8 cellular contexts compared by ENCODE assay signal in the genomic region with DNA sequence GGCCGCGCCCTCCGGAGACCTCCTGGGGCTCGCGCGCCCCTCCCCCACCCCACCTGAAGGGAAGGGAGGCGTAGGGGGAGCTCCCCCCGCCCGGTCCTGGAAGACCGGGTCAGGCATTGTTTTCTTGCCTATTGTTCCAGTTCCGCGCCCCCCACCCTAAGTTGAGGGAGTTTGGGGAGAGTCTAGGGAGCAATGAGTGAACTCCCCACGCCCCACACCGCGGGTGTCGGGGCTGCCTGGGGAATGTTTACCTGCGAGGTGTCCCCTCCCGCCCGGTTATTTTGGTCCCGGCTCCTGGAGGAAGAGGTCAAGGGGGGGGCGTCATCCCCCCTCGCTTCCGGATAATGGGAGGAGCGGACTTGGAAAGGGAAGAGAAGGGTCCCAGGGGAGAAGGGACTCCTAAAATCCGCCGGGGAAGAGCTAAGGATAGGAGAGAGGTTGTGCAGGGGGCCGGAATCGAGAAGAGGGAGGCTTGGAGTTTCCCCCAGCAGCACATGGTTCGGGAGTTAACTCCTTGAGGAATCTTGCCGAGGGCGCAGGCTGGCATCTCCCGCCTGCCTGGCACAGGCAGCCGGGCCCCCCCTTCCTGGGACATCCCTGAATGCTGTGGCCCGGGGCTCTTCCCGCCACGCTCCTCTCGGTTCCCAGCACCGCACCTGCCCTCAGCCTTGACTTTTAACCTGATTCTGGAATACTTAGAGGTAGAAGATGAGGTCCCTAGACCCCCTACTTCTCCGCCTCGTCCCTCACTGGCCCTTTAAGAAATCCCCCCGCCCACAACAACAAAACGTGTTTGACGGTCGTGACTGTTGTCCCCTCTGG. TPM values are rescaled to one million over a fixed set of nuclear protein-coding genes. Genes with fewer than 3 reads are reported as not detected.
A peak's percentile ranks its signal among the peaks of the same experiment; 100 is the strongest.
DNase-seq lines count a peak whose midpoint lies in the region; ATAC-seq lines count a peak whose summit lies in the region.

No MANE protein-coding gene starts in this region.

- H3K27me3 Mint-ChIP-seq in naive thymus-derived CD8-positive, alpha-beta T cell = no peaks in the 10 kb centered on the region

- POLR2A ChIA-PET in naive thymus-derived CD8-positive, alpha-beta T cell (lab: Charles Lee) = interaction anchor here (0.6 to 22.8 kb wide), 12 partner anchors 8 to 755 kb away, joined by 3 to 395 read pairs (median 11); a partner anchor contains a TSS

- peaks cover 0 to 35% (median 6%) of the 10 kb centered on the region in 3 donors for H3K36me3 Mint-ChIP-seq in naive thymus-derived CD8-positive, alpha-beta T cell

- H3K4me3 Mint-ChIP-seq in naive thymus-derived CD8-positive, alpha-beta T cell = peak overlapping the region; percentile 92 to 98 (median 96)

- ATAC-seq in naive thymus-derived CD8-positive, alpha-beta T cell = no peak
- ATAC-seq in HG02678 (IDR thresholded peaks at IDR 0.05; ENCODE audit: unreplicated experiment) = no peak
- no peak for ATAC-seq in left lobe of liver

- H3K9me3 Mint-ChIP-seq in naive thymus-derived CD8-positive, alpha-beta T cell = no peaks in the 10 kb centered on the region

- peaks cover 44 to 73% (median 62%) of the 10 kb centered on the region in 4 donors for H3K4me1 Mint-ChIP-seq in naive thymus-derived CD8-positive, alpha-beta T cell

- peak overlapping the region; percentile 67 to 95 (median 92) for H3K27ac Mint-ChIP-seq in naive thymus-derived CD8-positive, alpha-beta T cell

- DNase-seq in Daoy (ENCODE audit: low read depth) (peak; percentile 34), NCI-H2171 (lab: John Stamatoyannopoulos, UW) (peak; percentile 73), fibroblast of gingiva (ENCODE audit: low read depth) (peak; percentile 39), ureter (ENCODE audit: low spot score) (peak; percentile 71), left lobe of liver (ENCODE audit: low spot score) (no peak)
- DNase-seq in activated CD8-positive, alpha-beta memory T cell treated with anti-CD3 and anti-CD28 coated beads, Interleukin-2, amount 50 U/mL, for 48 hours = peak; percentile 76
- DNase-seq in naive thymus-derived CD8-positive, alpha-beta T cell = peak in 3 of 10 donors; percentile 25 to 38 (median 33)

RNA-seq across cellular contexts. Expression of a gene that starts 0.9 kb away (rescaled TPM):
- total RNA-seq in Daoy (2014; rRNA removed; shearing (Covaris generic)) = 12.4 and 12.9 TPM in 2 replicates
- total RNA-seq in naive thymus-derived CD8-positive, alpha-beta T cell = 100 to 1,000 TPM; 481 to 489 TPM
- polyA plus RNA-seq in naive thymus-derived CD8-positive, alpha-beta T cell = 10 to 100 TPM in 1 of 3 donors, 1 to 10 TPM in 2; 5.5 to 11.9 (median 8.3) TPM
- 209 TPM for total RNA-seq in ureter
- total RNA-seq in left lobe of liver = 29.5 TPM

RNA-seq across cellular contexts. Expression of a gene that starts 24.1 kb away (rescaled TPM):
- 0.57 and 3.4 TPM in 2 replicates for total RNA-seq in Daoy (2014; rRNA removed; shearing (Covaris generic))
- 10 to 100 TPM; 10.7 to 12.3 TPM for total RNA-seq in naive thymus-derived CD8-positive, alpha-beta T cell
- polyA plus RNA-seq in naive thymus-derived CD8-positive, alpha-beta T cell = 10 to 100 TPM; 40.5 to 63.3 (median 46.2) TPM
- 60.1 TPM for total RNA-seq in ureter
- 81.9 TPM for total RNA-seq in left lobe of liver

RNA-seq across cellular contexts. Expression of a gene that starts 31.3 kb away (rescaled TPM):
- total RNA-seq in Daoy (2014; rRNA removed; shearing (Covaris generic)) = 7.0 and 8.2 TPM in 2 replicates
- 1 to 10 TPM; 1.2 TPM for total RNA-seq in naive thymus-derived CD8-positive, alpha-beta T cell
- polyA plus RNA-seq in naive thymus-derived CD8-positive, alpha-beta T cell = under 1 TPM in 2 of 3 donors, not detected in 1; 0.04 to 0.10 TPM
- total RNA-seq in ureter (3.4 TPM), left lobe of liver (2.7 TPM)

RNA-seq across cellular contexts. Expression of a gene that starts 42.1 kb away (rescaled TPM):
- total RNA-seq in Daoy (2014; rRNA removed; shearing (Covaris generic)) = 3.3 and 3.5 TPM in 2 replicates
- not detected for total RNA-seq in naive thymus-derived CD8-positive, alpha-beta T cell
- under 1 TPM in 1 of 3 donors, not detected in 2; 0.08 TPM for polyA plus RNA-seq in naive thymus-derived CD8-positive, alpha-beta T cell
- total RNA-seq in ureter (54.5 TPM), left lobe of liver (4.4 TPM)

RNA-seq across cellular contexts. Expression of a gene that starts 46.5 kb away (rescaled TPM):
- 524 and 545 TPM in 2 replicates for total RNA-seq in Daoy (2014; rRNA removed; shearing (Covaris generic))
- total RNA-seq in naive thymus-derived CD8-positive, alpha-beta T cell = 10 to 100 TPM; 94.1 to 96.4 TPM
- polyA plus RNA-seq in naive thymus-derived CD8-positive, alpha-beta T cell = 100 to 1,000 TPM; 338 to 361 (median 349) TPM
- 156 TPM for total RNA-seq in ureter
- total RNA-seq in left lobe of liver = 98.2 TPM
